ENCODE assay signal across 8 cellular contexts in the genomic region with DNA sequence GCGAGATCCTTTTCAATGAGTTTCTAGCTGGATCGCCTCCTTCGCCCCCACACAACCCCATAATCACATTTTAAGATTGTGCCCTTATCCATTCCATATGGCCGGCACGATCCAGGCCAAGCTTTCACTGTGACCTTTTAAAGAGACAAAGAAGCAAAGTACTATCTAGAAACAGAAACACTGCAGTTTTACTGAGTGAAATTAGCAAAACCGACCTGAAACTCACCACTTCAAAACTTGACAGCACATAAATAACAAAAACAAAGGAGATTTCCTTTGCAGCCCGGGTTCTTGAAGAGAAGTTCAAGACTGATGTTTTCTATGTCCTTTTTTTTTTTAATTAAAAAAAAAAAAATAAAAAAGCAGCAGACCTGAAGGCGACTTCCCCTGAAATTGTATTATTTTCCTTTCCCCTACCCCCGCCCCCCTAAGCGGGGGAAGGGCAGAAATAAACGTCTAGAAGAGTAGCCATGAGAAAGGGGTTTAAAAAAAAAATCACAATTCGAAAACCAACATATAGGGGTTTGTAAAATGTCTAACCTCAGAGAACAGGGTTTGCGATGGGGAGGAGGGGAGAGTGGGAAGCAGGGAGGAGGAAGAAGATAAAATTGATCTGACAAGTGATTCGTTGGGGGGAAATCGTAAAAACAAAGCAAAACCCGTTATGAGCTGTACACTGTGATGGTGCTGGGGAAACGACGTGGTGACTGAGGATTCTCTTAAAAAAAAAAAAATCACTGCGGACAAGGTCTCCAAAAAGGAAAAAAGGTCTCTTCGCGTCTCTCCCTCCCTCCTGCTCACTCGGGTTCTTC. TPM values are rescaled to one million over a fixed set of nuclear protein-coding genes. Genes with fewer than 3 reads are reported as not detected.
DNase-seq lines count a peak whose midpoint lies in the region; ATAC-seq and TF ChIP-seq lines count a peak whose summit lies in the region.

No MANE protein-coding gene starts in this region.

- peak; percentile 76 for ATAC-seq in GM19035 (IDR thresholded peaks at IDR 0.05; ENCODE audit: unreplicated experiment)
- peak; percentile 72 for ATAC-seq in HG03139 (IDR thresholded peaks at IDR 0.05; ENCODE audit: unreplicated experiment)

- peak overlapping the region; percentile 90 to 97 (median 95) for H3K27ac Mint-ChIP-seq in CD4-positive, alpha-beta memory T cell
- peak overlapping the region; percentile 86 to 93 (median 91) for H3K27ac Mint-ChIP-seq in brain

- peak overlapping the region; percentile 66 to 77 for H3K4me3 ChIP-seq in CD4-positive, alpha-beta memory T cell (ENCODE audit: low read length in 2 of 2)
- H3K4me3 ChIP-seq in iPS-15b (ENCODE audit: low read depth, low read length), result peak overlapping the region; percentile 69

- peaks cover 0 to 1% of the 10 kb centered on the region in 2 donors for H3K27me3 Mint-ChIP-seq in CD4-positive, alpha-beta memory T cell
- H3K27me3 Mint-ChIP-seq in brain, result peaks cover 28% of the 10 kb centered on the region

- H3K36me3 ChIP-seq in CD4-positive, alpha-beta memory T cell (ENCODE audit: insufficient read depth, low read length), result peaks cover 4% of the 10 kb centered on the region
- H3K36me3 ChIP-seq in iPS-15b (ENCODE audit: control insufficient read depth, insufficient read depth, low read length), result no peaks in the 10 kb centered on the region

- peak overlapping the region; percentile 91 to 98 (median 97) for H3K4me3 Mint-ChIP-seq in CD4-positive, alpha-beta memory T cell
- H3K4me3 Mint-ChIP-seq in brain, result peak overlapping the region; percentile 91 to 97 (median 92)

- H3K9ac ChIP-seq in iPS-15b (ENCODE audit: low read depth, low read length), result no peak overlapping the region

- POLR2A ChIA-PET in CD4-positive, alpha-beta memory T cell (lab: Charles Lee; ENCODE audit: partially characterized antibody), result interaction anchor here (0.8 to 5.1 kb wide), 17 partner anchors 8 to 302 kb away, joined by 3 to 48 read pairs (median 6); no protein-coding TSS in a partner anchor

- no peaks in the 10 kb centered on the region for H3K9me3 Mint-ChIP-seq in CD4-positive, alpha-beta memory T cell
- H3K9me3 Mint-ChIP-seq in brain, result no peaks in the 10 kb centered on the region

- peaks cover 27 to 44% of the 10 kb centered on the region in 2 donors for H3K36me3 Mint-ChIP-seq in CD4-positive, alpha-beta memory T cell
- peaks cover 12% of the 10 kb centered on the region for H3K36me3 Mint-ChIP-seq in brain

- TF ChIP-seq CTCF in brain (conservative IDR thresholded peaks at IDR 0.05), result no peak

- no peaks in the 10 kb centered on the region for H3K9me3 ChIP-seq in CD4-positive, alpha-beta memory T cell (ENCODE audit: control insufficient read depth in 1 of 2, low read length in 2 of 2)
- H3K9me3 ChIP-seq in iPS-15b (ENCODE audit: control insufficient read depth, insufficient read depth, low read length), result no peaks in the 10 kb centered on the region

- peaks cover 48 to 90% (median 67%) of the 10 kb centered on the region in 4 donors for H3K4me1 Mint-ChIP-seq in CD4-positive, alpha-beta memory T cell
- peaks cover 61% of the 10 kb centered on the region for H3K4me1 Mint-ChIP-seq in brain

- H3K4me1 ChIP-seq in CD4-positive, alpha-beta memory T cell (ENCODE audit: insufficient read depth, low read length), result peaks cover 72% of the 10 kb centered on the region
- peaks cover 3% of the 10 kb centered on the region for H3K4me1 ChIP-seq in iPS-15b (ENCODE audit: control insufficient read depth, insufficient read depth, low read length)

- H3K27me3 ChIP-seq in CD4-positive, alpha-beta memory T cell (ENCODE audit: insufficient read depth, low read length), result no peaks in the 10 kb centered on the region
- peaks cover 3% of the 10 kb centered on the region for H3K27me3 ChIP-seq in iPS-15b (ENCODE audit: control insufficient read depth, insufficient read depth, low read length)

- CTCF ChIA-PET in CD4-positive, alpha-beta memory T cell (lab: Charles Lee; ENCODE audit: partially characterized antibody), result interaction anchor here (0.7 to 2.3 kb wide), 7 partner anchors 12 to 136 kb away, joined by 3 to 6 read pairs (median 3); no protein-coding TSS in a partner anchor

- intact Hi-C loops in CD4-positive, alpha-beta memory T cell (cut with micrococcal nuclease), result loop anchor here (1.0 to 10.0 kb wide), 6 partner anchors 12 to 721 kb away; partner anchors contain the start of genes KCNH8 and TBC1D5

- peak in 4 of 5 donors; percentile 33 to 49 (median 37) for DNase-seq in CD4-positive, alpha-beta memory T cell
- peak; percentile 70 for DNase-seq in retina
- no peak for DNase-seq in ureter (ENCODE audit: low spot score)

- H3K27ac ChIP-seq in CD4-positive, alpha-beta memory T cell (ENCODE audit: low read depth, low read length), result peak overlapping the region; percentile 79

TF ChIP-seq in PFSK-1, 5 proteins besides CTCF, POLR2A, EP300 and RAD21:
- TF ChIP-seq TAF1 (IDR thresholded peaks at IDR 0.05; ENCODE audit: borderline replicate concordance, insufficient read depth, low read length) (no peak), SIN3A (IDR thresholded peaks at IDR 0.05; ENCODE audit: borderline replicate concordance, insufficient read depth, low read length) (0 out of 2 replicates have a peak, but pooled peaks have one; percentile 38)
TF ChIP-seq in PFSK-1: peak in this region for 1.

RNA-seq across cellular contexts. Expression of gene SATB1, which starts 1.5 kb away (rescaled TPM):
- total RNA-seq in CD4-positive, alpha-beta memory T cell, result 100 to 1,000 TPM; 211 TPM
- 100 to 1,000 TPM; 101 to 109 TPM for polyA plus RNA-seq in CD4-positive, alpha-beta memory T cell
- 0.34 TPM for polyA plus RNA-seq in PFSK-1 (2012; ENCODE audit: insufficient read length, low read depth)
- polyA plus RNA-seq in brain (ENCODE audit: insufficient read depth, low read depth, low replicate concordance), result 24.1 TPM
- total RNA-seq in ureter, result 59.7 TPM
